Comparison of ENCODE assay signal across 8 cellular contexts in genomic region chr1:226643167-226643566, GRCh38.
DNase-seq lines count a peak whose midpoint lies in the region; ATAC-seq lines count a peak whose summit lies in the region.

No MANE protein-coding gene starts in this region.

- WGBS in right cardiac atrium = 89% methylated on average over 9 of the region's 9 CpGs

- H3K27ac ChIP-seq in right cardiac atrium (ENCODE audit: low read length) = no peak overlapping the region

- peaks cover 7% of the 10 kb centered on the region for H3K4me1 ChIP-seq in right cardiac atrium (ENCODE audit: control insufficient read depth, insufficient read depth, low read length)

- no peaks in the 10 kb centered on the region for H3K9me3 ChIP-seq in MG63
- H3K9me3 ChIP-seq in right cardiac atrium (ENCODE audit: control insufficient read depth, low read length) = no peaks in the 10 kb centered on the region

- ATAC-seq in right cardiac atrium = no peak

- H3K27me3 ChIP-seq in MG63 (no peaks in the 10 kb centered on the region), right cardiac atrium (ENCODE audit: control insufficient read depth, insufficient read depth) (no peaks in the 10 kb centered on the region)

- intact Hi-C loops in right cardiac atrium (cut with DNase I) = no loop called here

- H3K36me3 ChIP-seq in MG63 = peaks cover 10% of the 10 kb centered on the region

- H3K4me3 ChIP-seq in MG63 = no peak overlapping the region
- no peak overlapping the region for H3K4me3 ChIP-seq in right cardiac atrium (ENCODE audit: low read length)

- DNase-seq in GDM1 (lab: John Stamatoyannopoulos, UW) (peak; percentile 90), H4 (ENCODE audit: low spot score) (peak; percentile 79), MG63 (peak; percentile 38), right cardiac atrium (peak in 2 of 3 donors; percentile 33 to 51), NCI-H748 (lab: John Stamatoyannopoulos, UW; ENCODE audit: unreplicated experiment) (no peak), hippocampal formation (lab: John Stamatoyannopoulos, UW) (no peak)
- peak; percentile 43 for DNase-seq in activated CD8-positive, alpha-beta memory T cell treated with anti-CD3 and anti-CD28 coated beads, Interleukin-2, amount 50 U/mL, for 1 hour (ENCODE audit: extremely low read depth)
- DNase-seq in stimulated activated CD4-positive, alpha-beta T cell treated with anti-CD3 and anti-CD28 coated beads, Interleukin-2, amount 100 ng/mL, for 4 hours (ENCODE audit: low read depth) = peak; percentile 79

Comparison
In these comparisons a context has a peak if more than half of its experiments do, and no peak if none do; other contexts are left out.
1. DNase-seq: peak in GDM1 (single experiment), H4 (single experiment), MG63 (single experiment), activated CD8-positive, alpha-beta memory T cell treated with anti-CD3 and anti-CD28 coated beads, Interleukin-2, amount 50 U/mL, for 1 hour (single experiment), right cardiac atrium (2 of 3) and stimulated activated CD4-positive, alpha-beta T cell treated with anti-CD3 and anti-CD28 coated beads, Interleukin-2, amount 100 ng/mL, for 4 hours (single experiment); none in NCI-H748 (single experiment) and hippocampal formation (0 of 2).